15 cellular contexts compared by ENCODE assay signal in genomic region chr4:69296356-69296755, GRCh38. TPM values are rescaled to one million over a fixed set of nuclear protein-coding genes. Genes with fewer than 3 reads are reported as not detected.
"Had no signal": no experiment of that assay in that cellular context is flagged by ENCODE, and none has a peak within 500 bp of the region (broad histone marks: within the 10 kb centered on the region; RNA-seq: fewer than 3 reads in every experiment).

No MANE protein-coding gene starts in this region.

RNA-seq across cellular contexts. Expression of gene UGT2B28, which starts 16.1 kb away (rescaled TPM):
- total RNA-seq: stomach, subcutaneous adipose tissue, temporal lobe, testis, thoracic aorta, thyroid gland, tibial nerve, transverse colon, upper lobe of left lung, upper lobe of right lung, ureter, urinary bladder, uterus, vagina had no signal
- polyA plus RNA-seq: stomach, thymus, urinary bladder had no signal
